Comparison of ENCODE assay signal across 17 cellular contexts in genomic region chr21:42081138-42081537, GRCh38. TPM values are rescaled to one million over a fixed set of nuclear protein-coding genes. Genes with fewer than 3 reads are reported as not detected.
DNase-seq lines count a peak whose midpoint lies in the region; ATAC-seq, FAIRE-seq and TF ChIP-seq lines count a peak whose summit lies in the region.
"Had no signal": no experiment of that assay in that cellular context is flagged by ENCODE, and none has a peak within 500 bp of the region (broad histone marks: within the 10 kb centered on the region; RNA-seq: fewer than 3 reads in every experiment).

No MANE protein-coding gene starts in this region.

- FAIRE-seq in bronchial epithelial cell (lab: Jason Lieb, UNC) = no peak
- FAIRE-seq: HepG2 had no signal

- ATAC-seq in HG03460 (IDR thresholded peaks at IDR 0.05; ENCODE audit: unreplicated experiment) (no peak), GM18858 (IDR thresholded peaks at IDR 0.05; ENCODE audit: unreplicated experiment) (no peak)
- ATAC-seq: HepG2 had no signal

- H3K27me3 ChIP-seq in bronchial epithelial cell (ENCODE audit: control insufficient read depth, insufficient read depth, low read length) = peaks cover 2% of the 10 kb centered on the region

- H3K4me3 ChIP-seq in AG10803 (ENCODE audit: low read length) (no peak overlapping the region), bronchial epithelial cell (ENCODE audit: low read depth, low read length) (no peak overlapping the region)
- H3K4me3 ChIP-seq: psoas muscle, SJCRH30 had no signal

- DNase-seq in AG10803 (ENCODE audit: low read depth) = peak; percentile 52
- peak; percentile 34 for DNase-seq in MV-4-11 (lab: John Stamatoyannopoulos, UW)
- DNase-seq in bronchial epithelial cell (ENCODE audit: low read depth) = peak; percentile 37
- DNase-seq in midbrain (lab: John Stamatoyannopoulos, UW) = peak; percentile 55
- no peak for DNase-seq in occipital lobe (lab: John Stamatoyannopoulos, UW)
- DNase-seq in COLO668 (lab: John Stamatoyannopoulos, UW; ENCODE audit: unreplicated experiment) = no peak
- DNase-seq: activated CD4-positive, alpha-beta T cell treated with anti-CD3 and anti-CD28 coated beads, Interleukin-2, amount 10 ng/mL, durations not matched to agents 7 days and 5 days; activated naive CD8-positive, alpha-beta T cell treated with anti-CD3 and anti-CD28 coated beads for 36 hours; activated T-cell treated with anti-CD3 and anti-CD28 coated beads for 4 hours; GDM1; kidney glomerular epithelial cell; NCI-H1092 treated with DMSO at 0.1 percent for 48 hours; psoas muscle; SJCRH30 had no signal

- TF ChIP-seq CTCF in AG10803 (conservative IDR thresholded peaks at IDR 0.05; ENCODE audit: low read length) (no peak), bronchial epithelial cell (IDR thresholded peaks at IDR 0.05; ENCODE audit: insufficient read depth, low read length, severe bottlenecking) (no peak)

- H3K36me3 ChIP-seq in bronchial epithelial cell (ENCODE audit: control insufficient read depth, insufficient read depth, low read length) = no peaks in the 10 kb centered on the region
- H3K36me3 ChIP-seq: SJCRH30 had no signal

RNA-seq across cellular contexts. Expression of gene UMODL1, which starts 10.0 kb away (rescaled TPM):
- total RNA-seq in bronchial epithelial cell (not detected in 2 replicates), occipital lobe (not detected)
- total RNA-seq: activated naive CD8-positive, alpha-beta T cell treated with anti-CD3 and anti-CD28 coated beads for 36 hours; HepG2; psoas muscle had no signal

Comparison
In these comparisons a context has a peak if more than half of its experiments do, and no peak if none do; other contexts are left out.
1. DNase-seq: peak in AG10803 (single experiment), MV-4-11 (single experiment), bronchial epithelial cell (single experiment) and midbrain (single experiment); none in occipital lobe (single experiment) and COLO668 (single experiment).